In the genomic region with DNA sequence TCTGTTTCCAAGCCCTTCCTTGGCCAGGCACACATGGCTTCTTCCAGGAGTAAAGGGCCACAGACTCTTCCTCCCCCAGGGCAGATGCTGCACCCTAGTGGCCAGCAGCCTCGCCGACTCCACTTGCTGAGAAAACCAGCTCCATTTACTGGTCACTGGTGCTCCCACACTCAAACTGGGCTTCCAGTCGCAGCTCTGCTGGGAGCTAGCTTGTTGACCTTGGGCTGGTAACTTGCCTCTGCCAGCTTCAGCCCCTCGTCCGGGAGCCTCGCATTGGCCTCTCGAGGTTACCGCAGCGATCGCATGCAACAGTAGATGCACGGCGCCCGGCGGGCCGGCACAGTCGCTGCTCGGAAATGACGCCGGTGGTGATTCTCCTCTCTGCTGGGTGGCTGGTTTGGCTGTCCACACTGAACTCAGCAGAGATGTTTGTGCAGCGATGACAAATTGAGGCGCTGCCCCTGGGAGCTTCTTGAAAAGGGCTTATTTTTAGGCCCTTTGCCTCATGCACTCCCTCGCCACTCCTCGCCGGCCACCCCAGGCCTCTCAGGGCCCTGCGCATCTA, we compare ENCODE assay signal across 8 cellular contexts.
A peak's percentile ranks its signal among the peaks of the same experiment; 100 is the strongest.
DNase-seq lines count a peak whose midpoint lies in the region; ATAC-seq, FAIRE-seq and TF ChIP-seq lines count a peak whose summit lies in the region.

No MANE protein-coding gene starts in this region.

- CTCF ChIA-PET in CD8-positive, alpha-beta memory T cell (lab: Charles Lee), result interaction anchor here (0.6 to 1.7 kb wide), 13 partner anchors 8 to 331 kb away, joined by 3 to 7 read pairs (median 4); no protein-coding TSS in a partner anchor
- CTCF ChIA-PET in MCF 10A (lab: Yijun Ruan, JAX) (interaction anchor here (0.5 to 2.1 kb wide), 26 partner anchors 8 to 399 kb away, joined by 3 to 8 read pairs (median 4); no protein-coding TSS in a partner anchor), HepG2 (lab: Yijun Ruan, JAX; ENCODE audit: low intra/inter-chr PET ratio, low total read pairs) (interaction anchor here (0.7 to 1.0 kb wide), 3 partner anchors 292 to 331 kb away, joined by 3 to 7 read pairs (median 5); no protein-coding TSS in a partner anchor)

- H3K9me3 Mint-ChIP-seq in CD8-positive, alpha-beta memory T cell, result no peaks in the 10 kb centered on the region
- H3K9me3 Mint-ChIP-seq in MCF 10A (ENCODE audit: unreplicated experiment), result no peaks in the 10 kb centered on the region

- no peaks in the 10 kb centered on the region for H3K27me3 Mint-ChIP-seq in CD8-positive, alpha-beta memory T cell
- H3K27me3 Mint-ChIP-seq in T-helper 17 cell (no peaks in the 10 kb centered on the region), MCF 10A (ENCODE audit: insufficient read depth, unreplicated experiment) (no peaks in the 10 kb centered on the region)

- intact Hi-C loops in MCF 10A (cut with micrococcal nuclease) (loop anchor here (1.0 to 5.0 kb wide), 3 partner anchors 75 to 294 kb away; no protein-coding TSS in a partner anchor), HepG2 (cut with micrococcal nuclease; ENCODE audit: unreplicated experiment) (loop anchor here (1.0 kb wide), 2 partner anchors 74 to 294 kb away; no protein-coding TSS in a partner anchor)

- H3K9ac ChIP-seq in HepG2 (ENCODE audit: insufficient read depth, low read depth, low read length), result no peak overlapping the region

- H3K4me3 ChIP-seq in CD8-positive, alpha-beta memory T cell (ENCODE audit: low read length), result no peak overlapping the region
- H3K4me3 ChIP-seq in H7 (ENCODE audit: insufficient read depth, low read depth, low read length), result no peak overlapping the region
- H3K4me3 ChIP-seq in HepG2 (replicated peaks in 1 of 3; ENCODE audit: insufficient read depth in 1 of 3, low read depth in 2 of 3, low read length in 3 of 3), result no peak overlapping the region

- WGBS in HepG2 (ENCODE audit: low lambda C conversion rate), result 96% methylated on average over 24 of the region's 25 CpGs

- H2AFZ ChIP-seq in HepG2 (ENCODE audit: low read length), result no peak overlapping the region

- H3K4me1 Mint-ChIP-seq in CD8-positive, alpha-beta memory T cell, result peaks cover under 1 to 5% (median 2%) of the 10 kb centered on the region in 3 donors
- H3K4me1 Mint-ChIP-seq in T-helper 17 cell (peaks cover 11% of the 10 kb centered on the region), MCF 10A (ENCODE audit: insufficient read depth, unreplicated experiment) (no peaks in the 10 kb centered on the region)

- in situ Hi-C loops in HepG2 (cut with HindIII; ENCODE audit: extremely low pct_ligation_motif_present, low pct_unique_long_range_greater_than_20kb), result no loop called here

- H3K27me3 ChIP-seq in CD8-positive, alpha-beta memory T cell (ENCODE audit: insufficient read depth, low read length, poor library complexity, severe bottlenecking), result no peaks in the 10 kb centered on the region
- H3K27me3 ChIP-seq in H7 (ENCODE audit: control insufficient read depth, insufficient read depth, low read length) (no peaks in the 10 kb centered on the region), HepG2 (ENCODE audit: control insufficient read depth in 1 of 2, insufficient read depth in 2 of 2, low read length in 2 of 2) (no peaks in the 10 kb centered on the region)

- peak overlapping the region in 3 of 8 donors; percentile 21 to 66 (median 24) for H3K27ac Mint-ChIP-seq in CD8-positive, alpha-beta memory T cell
- H3K27ac Mint-ChIP-seq in T-helper 17 cell, result no peak overlapping the region
- H3K27ac Mint-ChIP-seq in MCF 10A (ENCODE audit: low read depth, unreplicated experiment), result no peak overlapping the region

- peak; percentile 40 for ATAC-seq in T-helper 17 cell
- ATAC-seq in HepG2, result peak; percentile 68

- POLR2A ChIA-PET in CD8-positive, alpha-beta memory T cell (lab: Charles Lee), result no interaction called here
- POLR2A ChIA-PET in MCF 10A (lab: Yijun Ruan, JAX) (interaction anchor here (0.7 to 1.0 kb wide), 4 partner anchors 251 to 296 kb away, joined by 3 read pairs; no protein-coding TSS in a partner anchor), HepG2 (lab: Yijun Ruan, JAX) (no interaction called here)

- no peak overlapping the region for H3K4me3 Mint-ChIP-seq in CD8-positive, alpha-beta memory T cell
- H3K4me3 Mint-ChIP-seq in T-helper 17 cell (no peak overlapping the region), MCF 10A (ENCODE audit: unreplicated experiment) (no peak overlapping the region)

- peak in 3 of 5 donors; percentile 24 to 66 (median 25) for DNase-seq in CD8-positive, alpha-beta memory T cell
- peak; percentile 94 for DNase-seq in H7
- DNase-seq in T-helper 17 cell, result no peak
- peak; percentile 52 for DNase-seq in MCF 10A (ENCODE audit: unreplicated experiment)
- peak; percentile 45 for DNase-seq in HepG2 (ENCODE audit: low spot score)
- DNase-seq in stimulated activated CD8-positive, alpha-beta memory T cell treated with anti-CD3 and anti-CD28 coated beads, Interleukin-7, amount 100 ng/mL, for 24 hours (ENCODE audit: low read depth), result peak; percentile 7
- no peak for DNase-seq in KG1 (lab: John Stamatoyannopoulos, UW)
- DNase-seq in retina, result no peak

- no peaks in the 10 kb centered on the region for H3K4me1 ChIP-seq in CD8-positive, alpha-beta memory T cell (ENCODE audit: insufficient read depth, low read length)
- no peaks in the 10 kb centered on the region for H3K4me1 ChIP-seq in HepG2 (ENCODE audit: insufficient read depth, low read length)

- H4K20me1 ChIP-seq in HepG2 (ENCODE audit: insufficient read depth, low read length), result no peaks in the 10 kb centered on the region; the same call in 1 of the 2 replicates

- peak; percentile 86 for FAIRE-seq in HepG2 (lab: Jason Lieb, UNC)

- H3K27ac ChIP-seq in CD8-positive, alpha-beta memory T cell (ENCODE audit: low read depth, low read length), result no peak overlapping the region
- H3K27ac ChIP-seq in HepG2 (ENCODE audit: extremely low read length, insufficient read depth, low read length), result no peak overlapping the region

- H3K9me3 ChIP-seq in CD8-positive, alpha-beta memory T cell (ENCODE audit: low read length), result no peaks in the 10 kb centered on the region
- H3K9me3 ChIP-seq in T-helper 17 cell (ENCODE audit: control insufficient read depth, low read length, poor library complexity, severe bottlenecking) (no peaks in the 10 kb centered on the region), HepG2 (ENCODE audit: low read length) (no peaks in the 10 kb centered on the region)

- H3K79me2 ChIP-seq in HepG2 (ENCODE audit: insufficient read depth, low read length), result no peaks in the 10 kb centered on the region

- TF ChIP-seq POLR2A in HepG2 (IDR thresholded peaks at IDR 0.05; ENCODE audit: insufficient read depth in 1 of 2, low read depth in 2 of 2, low read length in 2 of 2), result no peak

- H3K36me3 Mint-ChIP-seq in CD8-positive, alpha-beta memory T cell, result peaks cover 0 to 86% (median 7%) of the 10 kb centered on the region in 3 donors
- peaks cover 5% of the 10 kb centered on the region for H3K36me3 Mint-ChIP-seq in T-helper 17 cell (ENCODE audit: low read depth)
- peaks cover 49% of the 10 kb centered on the region for H3K36me3 Mint-ChIP-seq in MCF 10A (ENCODE audit: insufficient read depth, unreplicated experiment)

- TF ChIP-seq EP300 in HepG2 (IDR thresholded peaks at IDR 0.05; ENCODE audit: low read depth in 2 of 2, low read length in 2 of 2) (no peak), HepG2 (CRISPR knock-in tag; IDR thresholded peaks at IDR 0.05; ENCODE audit: borderline replicate concordance) (no peak)

- peak; percentile 72 for TF ChIP-seq RAD21 in HepG2 (CRISPR knock-in tag; IDR thresholded peaks at IDR 0.05)

- TF ChIP-seq CTCF in MCF 10A (IDR thresholded peaks at IDR 0.05; ENCODE audit: unreplicated experiment), result peak; percentile 84
- TF ChIP-seq CTCF in HepG2 (CRISPR knock-in tag; IDR thresholded peaks at IDR 0.05), result peak; percentile 90

- no peak overlapping the region for H3K4me2 ChIP-seq in HepG2 (ENCODE audit: low read depth, low read length)

- peaks cover 28% of the 10 kb centered on the region for H3K36me3 ChIP-seq in CD8-positive, alpha-beta memory T cell (ENCODE audit: insufficient read depth, low read length)
- H3K36me3 ChIP-seq in H7 (replicated peaks; ENCODE audit: control insufficient read depth, insufficient read depth, low read length), result peaks cover 8% of the 10 kb centered on the region
- peaks cover 68 to 96% of the 10 kb centered on the region in 2 experiments for H3K36me3 ChIP-seq in HepG2 (replicated peaks in 1 of 2; ENCODE audit: control insufficient read depth in 1 of 2, insufficient read depth in 2 of 2, low read length in 2 of 2)

- BruUV-seq in MCF 10A (replicated peaks; lab: Mats Ljungman, UMichigan) (no TSS peak), HepG2 (replicated peaks; lab: Mats Ljungman, UMichigan) (no TSS peak)

TF ChIP-seq in HepG2, 621 proteins besides CTCF, POLR2A, EP300 and RAD21 (continues in another document):
- TF ChIP-seq CBFB (CRISPR knock-in tag; IDR thresholded peaks at IDR 0.05) (no peak), SMC3 (IDR thresholded peaks at IDR 0.05; ENCODE audit: low read length) (peak; percentile 35), CCDC6 (CRISPR knock-in tag; IDR thresholded peaks at IDR 0.05) (no peak), HMG20B (CRISPR knock-in tag; conservative IDR thresholded peaks at IDR 0.05) (no peak), MXD4 (CRISPR knock-in tag; IDR thresholded peaks at IDR 0.05) (no peak)
- TF ChIP-seq, protein P1, sequence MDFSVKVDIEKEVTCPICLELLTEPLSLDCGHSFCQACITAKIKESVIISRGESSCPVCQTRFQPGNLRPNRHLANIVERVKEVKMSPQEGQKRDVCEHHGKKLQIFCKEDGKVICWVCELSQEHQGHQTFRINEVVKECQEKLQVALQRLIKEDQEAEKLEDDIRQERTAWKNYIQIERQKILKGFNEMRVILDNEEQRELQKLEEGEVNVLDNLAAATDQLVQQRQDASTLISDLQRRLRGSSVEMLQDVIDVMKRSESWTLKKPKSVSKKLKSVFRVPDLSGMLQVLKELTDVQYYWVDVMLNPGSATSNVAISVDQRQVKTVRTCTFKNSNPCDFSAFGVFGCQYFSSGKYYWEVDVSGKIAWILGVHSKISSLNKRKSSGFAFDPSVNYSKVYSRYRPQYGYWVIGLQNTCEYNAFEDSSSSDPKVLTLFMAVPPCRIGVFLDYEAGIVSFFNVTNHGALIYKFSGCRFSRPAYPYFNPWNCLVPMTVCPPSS (IDR thresholded peaks at IDR 0.05), result no peak
- TF ChIP-seq, protein P2, sequence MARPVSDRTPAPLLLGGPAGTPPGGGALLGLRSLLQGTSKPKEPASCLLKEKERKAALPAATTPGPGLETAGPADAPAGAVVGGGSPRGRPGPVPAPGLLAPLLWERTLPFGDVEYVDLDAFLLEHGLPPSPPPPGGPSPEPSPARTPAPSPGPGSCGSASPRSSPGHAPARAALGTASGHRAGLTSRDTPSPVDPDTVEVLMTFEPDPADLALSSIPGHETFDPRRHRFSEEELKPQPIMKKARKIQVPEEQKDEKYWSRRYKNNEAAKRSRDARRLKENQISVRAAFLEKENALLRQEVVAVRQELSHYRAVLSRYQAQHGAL (CRISPR knock-in tag; IDR thresholded peaks at IDR 0.05; ENCODE audit: not compliant biosample characterization), result no peak

Comparison
In these comparisons a context has a peak if more than half of its experiments do, and no peak if none do; other contexts are left out.
1. DNase-seq: peak in CD8-positive, alpha-beta memory T cell (3 of 5), H7 (single experiment), MCF 10A (single experiment), HepG2 (single experiment) and stimulated activated CD8-positive, alpha-beta memory T cell treated with anti-CD3 and anti-CD28 coated beads, Interleukin-7, amount 100 ng/mL, for 24 hours (single experiment); none in T-helper 17 cell (0 of 3), KG1 (single experiment) and retina (single experiment).